ENCODE assay signal across 8 cellular contexts in genomic region chr3:128698211-128699011, GRCh38. TPM values are rescaled to one million over a fixed set of nuclear protein-coding genes. Genes with fewer than 3 reads are reported as not detected.
DNase-seq lines count a peak whose midpoint lies in the region; ATAC-seq and TF ChIP-seq lines count a peak whose summit lies in the region.

No MANE protein-coding gene starts in this region.

- H3K36me3 Mint-ChIP-seq in activated T-cell treated with anti-CD3 and anti-CD28 coated beads, Interleukin-2, amount 50 U/mL, for 72 hours (ENCODE audit: insufficient read depth in 2 of 2), result no peaks in the 10 kb centered on the region

- H3K27ac ChIP-seq in HUES6 (ENCODE audit: low read depth, low read length) (no peak overlapping the region), fibroblast of lung (ENCODE audit: insufficient read depth, low read length) (no peak overlapping the region), muscle layer of colon (ENCODE audit: low read depth, low read length) (peak overlapping the region; percentile 85)

- H3K27me3 Mint-ChIP-seq in activated T-cell treated with anti-CD3 and anti-CD28 coated beads, Interleukin-2, amount 50 U/mL, for 72 hours (ENCODE audit: low read depth), result no peaks in the 10 kb centered on the region

- H3K36me3 ChIP-seq in HUES6 (ENCODE audit: control insufficient read depth, insufficient read depth, low read length) (no peaks in the 10 kb centered on the region), fibroblast of lung (ENCODE audit: control insufficient read depth, insufficient read depth, low read length) (no peaks in the 10 kb centered on the region), muscle layer of colon (ENCODE audit: insufficient read depth, low read length) (no peaks in the 10 kb centered on the region)

- H3K9me3 ChIP-seq in HUES6 (ENCODE audit: control insufficient read depth, insufficient read depth, low read depth, low read length), result no peaks in the 10 kb centered on the region
- H3K9me3 ChIP-seq in fibroblast of lung (ENCODE audit: control insufficient read depth, insufficient read depth, low read depth, low read length), result no peaks in the 10 kb centered on the region
- H3K9me3 ChIP-seq in muscle layer of colon (ENCODE audit: low read length), result no peaks in the 10 kb centered on the region

- H3K79me2 ChIP-seq in fibroblast of lung (ENCODE audit: control insufficient read depth, insufficient read depth, low read length), result no peaks in the 10 kb centered on the region

- DNase-seq in AML-193 (lab: John Stamatoyannopoulos, UW) (peak; percentile 36 to 55), fibroblast of lung (ENCODE audit: low read depth in 2 of 2) (peak in 1 of 2 donors; percentile 34), ureter (ENCODE audit: low spot score) (peak; percentile 53), NCI-H1105 (lab: John Stamatoyannopoulos, UW) (no peak)
- DNase-seq in activated T-cell treated with anti-CD3 and anti-CD28 coated beads, Interleukin-2, amount 50 U/mL, for 72 hours, result peak; percentile 21 to 28

- H2AFZ ChIP-seq in fibroblast of lung (ENCODE audit: low read length), result peak overlapping the region; percentile 81

- H3K4me3 ChIP-seq in HUES6 (ENCODE audit: low read depth, low read length) (peak overlapping the region; percentile 77), fibroblast of lung (replicated peaks in 1 of 4; ENCODE audit: control extremely low read depth in 1 of 4, insufficient read depth in 1 of 4, low read depth in 3 of 4, low read length in 4 of 4) (peak overlapping the region; percentile 29 to 58 (median 36)), muscle layer of colon (ENCODE audit: low read depth in 1 of 2, low read length in 2 of 2) (peak overlapping the region; percentile 61 to 83)

- no peak overlapping the region for H3K27ac Mint-ChIP-seq in activated T-cell treated with anti-CD3 and anti-CD28 coated beads, Interleukin-2, amount 50 U/mL, for 72 hours

- no peak for TF ChIP-seq CTCF in fibroblast of lung (conservative IDR thresholded peaks at IDR 0.05 in 1 of 2, IDR thresholded peaks at IDR 0.05 in 1 of 2; ENCODE audit: low read depth in 1 of 2, low read length in 2 of 2)

- H3K9ac ChIP-seq in HUES6 (ENCODE audit: low read length) (peak overlapping the region; percentile 44), fibroblast of lung (ENCODE audit: insufficient read depth, low read length) (peak overlapping the region; percentile 50), muscle layer of colon (ENCODE audit: low read length) (no peak overlapping the region)

- H3K27me3 ChIP-seq in HUES6 (ENCODE audit: control insufficient read depth, insufficient read depth, low read length) (no peaks in the 10 kb centered on the region), fibroblast of lung (ENCODE audit: control insufficient read depth, insufficient read depth, low read length) (no peaks in the 10 kb centered on the region), muscle layer of colon (ENCODE audit: control insufficient read depth in 1 of 2, insufficient read depth in 2 of 2, low read length in 2 of 2) (no peaks in the 10 kb centered on the region)

- H3K4me1 ChIP-seq in HUES6 (ENCODE audit: control insufficient read depth, insufficient read depth, low read length) (peaks cover 3% of the 10 kb centered on the region; the same call in 1 of the 2 replicates), fibroblast of lung (ENCODE audit: control insufficient read depth, extremely low read depth, insufficient read depth, low read length) (peaks cover 2% of the 10 kb centered on the region), muscle layer of colon (ENCODE audit: insufficient read depth, low read length) (no peaks in the 10 kb centered on the region)

- H4K20me1 ChIP-seq in fibroblast of lung (ENCODE audit: control insufficient read depth, extremely low read depth, insufficient read depth, low read length), result no peaks in the 10 kb centered on the region

- no peaks in the 10 kb centered on the region for H3K4me1 Mint-ChIP-seq in activated T-cell treated with anti-CD3 and anti-CD28 coated beads, Interleukin-2, amount 50 U/mL, for 72 hours (ENCODE audit: low read depth)

- no peaks in the 10 kb centered on the region for H3K9me3 Mint-ChIP-seq in activated T-cell treated with anti-CD3 and anti-CD28 coated beads, Interleukin-2, amount 50 U/mL, for 72 hours

- peak; percentile 71 to 76 for ATAC-seq in activated T-cell treated with anti-CD3 and anti-CD28 coated beads, Interleukin-2, amount 50 U/mL, for 72 hours (replicated peaks in 1 of 2)
- no peak for ATAC-seq in GM18870 (IDR thresholded peaks at IDR 0.05; ENCODE audit: unreplicated experiment)

- H3K4me2 ChIP-seq in fibroblast of lung (ENCODE audit: extremely low read depth, insufficient read depth, low read length), result peak overlapping the region; percentile 85

- peak overlapping the region; percentile 77 to 81 for H3K4me3 Mint-ChIP-seq in activated T-cell treated with anti-CD3 and anti-CD28 coated beads, Interleukin-2, amount 50 U/mL, for 72 hours

RNA-seq across cellular contexts. Expression of gene RAB7A, which starts 27.6 kb away (rescaled TPM):
- 100 to 1,000 TPM; 204 to 206 TPM for total RNA-seq in activated T-cell treated with anti-CD3 and anti-CD28 coated beads, Interleukin-2, amount 50 U/mL, for 72 hours
- 29.5 and 54.2 TPM in 2 replicates for total RNA-seq in fibroblast of lung
- polyA plus RNA-seq in fibroblast of lung, result 415 and 479 TPM in 2 replicates
- 252 and 269 TPM in 2 replicates for polyA plus RNA-seq in fibroblast of lung (2012)
- 452 and 687 TPM in 2 replicates for polyA minus RNA-seq in fibroblast of lung (ENCODE audit: low replicate concordance)
- 270 TPM for total RNA-seq in ureter

RNA-seq across cellular contexts. Expression of gene RPN1, which starts 47.8 kb away (rescaled TPM):
- 100 to 1,000 TPM; 155 to 179 TPM for total RNA-seq in activated T-cell treated with anti-CD3 and anti-CD28 coated beads, Interleukin-2, amount 50 U/mL, for 72 hours
- total RNA-seq in fibroblast of lung (303 and 417 TPM in 2 replicates), ureter (180 TPM)
- polyA plus RNA-seq in fibroblast of lung, result 342 and 359 TPM in 2 replicates
- polyA plus RNA-seq in fibroblast of lung (2012), result 216 and 221 TPM in 2 replicates
- 389 and 436 TPM in 2 replicates for polyA minus RNA-seq in fibroblast of lung (ENCODE audit: low replicate concordance)
